ENCODE assay signal across 1 cellular context in the genomic region with DNA sequence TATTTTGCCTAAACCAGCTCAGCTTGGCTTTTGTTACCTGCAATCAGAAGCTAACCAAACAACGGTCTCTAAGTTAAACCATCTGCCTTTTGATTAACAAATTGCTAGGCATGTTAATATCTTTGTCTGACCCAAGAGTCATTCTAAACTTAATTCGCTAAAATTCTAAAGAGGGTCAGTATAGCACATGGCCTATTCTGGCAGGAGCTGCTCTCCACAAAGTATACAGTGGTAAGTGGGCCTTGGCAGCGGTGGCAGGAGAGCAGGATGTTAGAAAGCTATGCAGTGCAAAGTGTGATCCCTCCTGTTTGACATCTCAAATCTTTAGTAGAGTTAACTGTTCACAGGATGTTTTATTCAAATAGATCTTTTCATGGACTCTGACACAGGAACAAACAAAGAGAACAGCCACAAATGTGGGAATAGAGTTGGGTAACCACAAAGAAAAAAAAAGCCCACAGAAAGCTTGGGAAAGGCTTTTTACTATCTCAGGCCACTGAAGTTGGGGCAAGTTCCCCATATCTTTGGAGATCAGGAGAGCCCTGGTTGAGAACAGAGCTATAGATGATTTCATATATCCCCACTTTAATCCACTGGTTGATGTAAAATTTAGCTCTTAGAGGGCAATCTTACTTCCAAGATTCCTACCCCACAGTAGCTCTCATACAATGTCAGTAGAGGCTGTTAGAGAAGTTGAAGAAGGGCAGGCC.
TF ChIP-seq lines count a peak whose summit lies in the region.

No MANE protein-coding gene starts in this region.

TF ChIP-seq in HepG2, 621 proteins besides CTCF, POLR2A, EP300 and RAD21 (continued from another document and continues in another):
- TF ChIP-seq SETDB1 (CRISPR knock-in tag; IDR thresholded peaks at IDR 0.05; ENCODE audit: borderline replicate concordance) (no peak), ESRRA (CRISPR knock-in tag; IDR thresholded peaks at IDR 0.05; ENCODE audit: low read depth) (peak; percentile 41; the same call in 1 of the 2 replicates), ZNF75D (CRISPR knock-in tag; IDR thresholded peaks at IDR 0.05; ENCODE audit: borderline replicate concordance) (no peak), POLR2G (IDR thresholded peaks at IDR 0.05; ENCODE audit: low read depth, low read length) (peak; percentile 82), ZBTB8A (CRISPR knock-in tag; IDR thresholded peaks at IDR 0.05; ENCODE audit: borderline replicate concordance, low read depth) (no peak), RFX1 (IDR thresholded peaks at IDR 0.05) (no peak), ZNF850 (CRISPR knock-in tag; conservative IDR thresholded peaks at IDR 0.05) (no peak), CEBPG (CRISPR knock-in tag; IDR thresholded peaks at IDR 0.05) (peak; percentile 90), ZNF792 (CRISPR knock-in tag; IDR thresholded peaks at IDR 0.05) (peak; percentile 93), FOXM1 (CRISPR knock-in tag; IDR thresholded peaks at IDR 0.05) (0 out of 2 replicates have a peak, but pooled peaks have one; percentile 36), NAIF1 (CRISPR knock-in tag; IDR thresholded peaks at IDR 0.05; ENCODE audit: borderline replicate concordance) (peak; percentile 75; the same call in 1 of the 2 replicates), RBM22 (optimal IDR thresholded peaks at IDR 0.05; ENCODE audit: low read length) (no peak), ZNF256 (CRISPR knock-in tag; conservative IDR thresholded peaks at IDR 0.05) (no peak), ZNF383 (CRISPR knock-in tag; IDR thresholded peaks at IDR 0.05; ENCODE audit: borderline replicate concordance) (no peak), HHEX (CRISPR knock-in tag; IDR thresholded peaks at IDR 0.05) (no peak), MED8 (CRISPR knock-in tag; IDR thresholded peaks at IDR 0.05; ENCODE audit: insufficient replicate concordance) (no peak), CBFB (CRISPR knock-in tag; IDR thresholded peaks at IDR 0.05) (peak; percentile 84; the same call in 1 of the 2 replicates), ZNF598 (CRISPR knock-in tag; IDR thresholded peaks at IDR 0.05; ENCODE audit: borderline replicate concordance) (no peak), CHCHD3 (CRISPR knock-in tag; IDR thresholded peaks at IDR 0.05) (no peak), ZNF136 (CRISPR knock-in tag; IDR thresholded peaks at IDR 0.05; ENCODE audit: low read depth) (peak; percentile 43; the same call in 1 of the 2 replicates), KMT2B (CRISPR knock-in tag; IDR thresholded peaks at IDR 0.05) (peak; percentile 73), TBP (CRISPR knock-in tag; IDR thresholded peaks at IDR 0.05) (no peak), GABPB1 (CRISPR knock-in tag; IDR thresholded peaks at IDR 0.05) (peak; percentile 3; the same call in 1 of the 2 replicates), ZNF331 (CRISPR knock-in tag; IDR thresholded peaks at IDR 0.05) (0 out of 2 replicates have a peak, but pooled peaks have one; percentile 28), ZNF232 (CRISPR knock-in tag; IDR thresholded peaks at IDR 0.05; ENCODE audit: borderline replicate concordance) (no peak), ZNF446 (CRISPR knock-in tag; IDR thresholded peaks at IDR 0.05) (no peak), ZFP36L1 (CRISPR knock-in tag; IDR thresholded peaks at IDR 0.05) (no peak), ZNF235 (CRISPR knock-in tag; IDR thresholded peaks at IDR 0.05; ENCODE audit: borderline replicate concordance) (no peak), HOXA5 (CRISPR knock-in tag; IDR thresholded peaks at IDR 0.05) (peak; percentile 86), ZNF34 (CRISPR knock-in tag; IDR thresholded peaks at IDR 0.05; ENCODE audit: borderline replicate concordance) (no peak), ZFP36L2 (CRISPR knock-in tag; IDR thresholded peaks at IDR 0.05) (no peak), ZNF839 (CRISPR knock-in tag; IDR thresholded peaks at IDR 0.05; ENCODE audit: borderline replicate concordance) (no peak), ZNF816 (CRISPR knock-in tag; IDR thresholded peaks at IDR 0.05; ENCODE audit: borderline replicate concordance) (peak; percentile 93), ZNF674 (CRISPR knock-in tag; IDR thresholded peaks at IDR 0.05; ENCODE audit: low read depth) (no peak)
- TF ChIP-seq, protein P1, sequence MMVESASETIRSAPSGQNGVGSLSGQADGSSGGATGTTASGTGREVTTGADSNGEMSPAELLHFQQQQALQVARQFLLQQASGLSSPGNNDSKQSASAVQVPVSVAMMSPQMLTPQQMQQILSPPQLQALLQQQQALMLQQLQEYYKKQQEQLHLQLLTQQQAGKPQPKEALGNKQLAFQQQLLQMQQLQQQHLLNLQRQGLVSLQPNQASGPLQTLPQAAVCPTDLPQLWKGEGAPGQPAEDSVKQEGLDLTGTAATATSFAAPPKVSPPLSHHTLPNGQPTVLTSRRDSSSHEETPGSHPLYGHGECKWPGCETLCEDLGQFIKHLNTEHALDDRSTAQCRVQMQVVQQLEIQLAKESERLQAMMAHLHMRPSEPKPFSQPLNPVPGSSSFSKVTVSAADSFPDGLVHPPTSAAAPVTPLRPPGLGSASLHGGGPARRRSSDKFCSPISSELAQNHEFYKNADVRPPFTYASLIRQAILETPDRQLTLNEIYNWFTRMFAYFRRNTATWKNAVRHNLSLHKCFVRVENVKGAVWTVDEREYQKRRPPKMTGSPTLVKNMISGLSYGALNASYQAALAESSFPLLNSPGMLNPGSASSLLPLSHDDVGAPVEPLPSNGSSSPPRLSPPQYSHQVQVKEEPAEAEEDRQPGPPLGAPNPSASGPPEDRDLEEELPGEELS (CRISPR knock-in tag; IDR thresholded peaks at IDR 0.05), result peak; percentile 63
- TF ChIP-seq, protein P2, sequence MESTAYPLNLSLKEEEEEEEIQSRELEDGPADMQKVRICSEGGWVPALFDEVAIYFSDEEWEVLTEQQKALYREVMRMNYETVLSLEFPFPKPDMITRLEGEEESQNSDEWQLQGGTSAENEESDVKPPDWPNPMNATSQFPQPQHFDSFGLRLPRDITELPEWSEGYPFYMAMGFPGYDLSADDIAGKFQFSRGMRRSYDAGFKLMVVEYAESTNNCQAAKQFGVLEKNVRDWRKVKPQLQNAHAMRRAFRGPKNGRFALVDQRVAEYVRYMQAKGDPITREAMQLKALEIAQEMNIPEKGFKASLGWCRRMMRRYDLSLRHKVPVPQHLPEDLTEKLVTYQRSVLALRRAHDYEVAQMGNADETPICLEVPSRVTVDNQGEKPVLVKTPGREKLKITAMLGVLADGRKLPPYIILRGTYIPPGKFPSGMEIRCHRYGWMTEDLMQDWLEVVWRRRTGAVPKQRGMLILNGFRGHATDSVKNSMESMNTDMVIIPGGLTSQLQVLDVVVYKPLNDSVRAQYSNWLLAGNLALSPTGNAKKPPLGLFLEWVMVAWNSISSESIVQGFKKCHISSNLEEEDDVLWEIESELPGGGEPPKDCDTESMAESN (CRISPR knock-in tag; conservative IDR thresholded peaks at IDR 0.05), result no peak
- TF ChIP-seq, protein P3, sequence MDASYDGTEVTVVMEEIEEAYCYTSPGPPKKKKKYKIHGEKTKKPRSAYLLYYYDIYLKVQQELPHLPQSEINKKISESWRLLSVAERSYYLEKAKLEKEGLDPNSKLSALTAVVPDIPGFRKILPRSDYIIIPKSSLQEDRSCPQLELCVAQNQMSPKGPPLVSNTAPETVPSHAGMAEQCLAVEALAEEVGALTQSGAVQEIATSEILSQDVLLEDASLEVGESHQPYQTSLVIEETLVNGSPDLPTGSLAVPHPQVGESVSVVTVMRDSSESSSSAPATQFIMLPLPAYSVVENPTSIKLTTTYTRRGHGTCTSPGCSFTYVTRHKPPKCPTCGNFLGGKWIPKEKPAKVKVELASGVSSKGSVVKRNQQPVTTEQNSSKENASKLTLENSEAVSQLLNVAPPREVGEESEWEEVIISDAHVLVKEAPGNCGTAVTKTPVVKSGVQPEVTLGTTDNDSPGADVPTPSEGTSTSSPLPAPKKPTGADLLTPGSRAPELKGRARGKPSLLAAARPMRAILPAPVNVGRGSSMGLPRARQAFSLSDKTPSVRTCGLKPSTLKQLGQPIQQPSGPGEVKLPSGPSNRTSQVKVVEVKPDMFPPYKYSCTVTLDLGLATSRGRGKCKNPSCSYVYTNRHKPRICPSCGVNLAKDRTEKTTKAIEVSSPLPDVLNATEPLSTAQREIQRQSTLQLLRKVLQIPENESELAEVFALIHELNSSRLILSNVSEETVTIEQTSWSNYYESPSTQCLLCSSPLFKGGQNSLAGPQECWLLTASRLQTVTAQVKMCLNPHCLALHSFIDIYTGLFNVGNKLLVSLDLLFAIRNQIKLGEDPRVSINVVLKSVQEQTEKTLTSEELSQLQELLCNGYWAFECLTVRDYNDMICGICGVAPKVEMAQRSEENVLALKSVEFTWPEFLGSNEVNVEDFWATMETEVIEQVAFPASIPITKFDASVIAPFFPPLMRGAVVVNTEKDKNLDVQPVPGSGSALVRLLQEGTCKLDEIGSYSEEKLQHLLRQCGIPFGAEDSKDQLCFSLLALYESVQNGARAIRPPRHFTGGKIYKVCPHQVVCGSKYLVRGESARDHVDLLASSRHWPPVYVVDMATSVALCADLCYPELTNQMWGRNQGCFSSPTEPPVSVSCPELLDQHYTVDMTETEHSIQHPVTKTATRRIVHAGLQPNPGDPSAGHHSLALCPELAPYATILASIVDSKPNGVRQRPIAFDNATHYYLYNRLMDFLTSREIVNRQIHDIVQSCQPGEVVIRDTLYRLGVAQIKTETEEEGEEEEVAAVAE (CRISPR knock-in tag; IDR thresholded peaks at IDR 0.05; ENCODE audit: borderline replicate concordance), result 0 out of 2 replicates have a peak, but pooled peaks have one; percentile 43
- TF ChIP-seq, protein P4, sequence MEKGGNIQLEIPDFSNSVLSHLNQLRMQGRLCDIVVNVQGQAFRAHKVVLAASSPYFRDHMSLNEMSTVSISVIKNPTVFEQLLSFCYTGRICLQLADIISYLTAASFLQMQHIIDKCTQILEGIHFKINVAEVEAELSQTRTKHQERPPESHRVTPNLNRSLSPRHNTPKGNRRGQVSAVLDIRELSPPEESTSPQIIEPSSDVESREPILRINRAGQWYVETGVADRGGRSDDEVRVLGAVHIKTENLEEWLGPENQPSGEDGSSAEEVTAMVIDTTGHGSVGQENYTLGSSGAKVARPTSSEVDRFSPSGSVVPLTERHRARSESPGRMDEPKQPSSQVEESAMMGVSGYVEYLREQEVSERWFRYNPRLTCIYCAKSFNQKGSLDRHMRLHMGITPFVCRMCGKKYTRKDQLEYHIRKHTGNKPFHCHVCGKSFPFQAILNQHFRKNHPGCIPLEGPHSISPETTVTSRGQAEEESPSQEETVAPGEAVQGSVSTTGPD (CRISPR knock-in tag; IDR thresholded peaks at IDR 0.05), result no peak
- TF ChIP-seq, protein P5, sequence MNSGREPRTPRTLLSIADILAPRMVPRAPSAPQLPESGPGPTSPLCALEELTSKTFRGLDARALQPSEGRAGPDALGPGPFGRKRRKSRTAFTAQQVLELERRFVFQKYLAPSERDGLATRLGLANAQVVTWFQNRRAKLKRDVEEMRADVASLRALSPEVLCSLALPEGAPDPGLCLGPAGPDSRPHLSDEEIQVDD (CRISPR knock-in tag; IDR thresholded peaks at IDR 0.05; ENCODE audit: borderline replicate concordance), result no peak
- TF ChIP-seq, protein P6, sequence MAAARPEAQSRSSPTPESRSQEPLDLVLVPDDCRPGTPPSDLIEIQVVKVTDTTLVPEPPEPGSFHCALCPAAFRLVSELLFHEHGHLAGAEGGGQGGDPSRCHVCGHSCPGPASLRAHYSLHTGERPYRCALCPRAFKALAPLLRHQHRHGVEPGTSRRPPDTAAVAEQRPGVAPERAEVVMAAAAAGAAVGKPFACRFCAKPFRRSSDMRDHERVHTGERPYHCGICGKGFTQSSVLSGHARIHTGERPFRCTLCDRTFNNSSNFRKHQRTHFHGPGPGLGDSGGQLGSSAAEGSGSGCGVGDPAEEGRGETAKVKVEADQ (CRISPR knock-in tag; IDR thresholded peaks at IDR 0.05; ENCODE audit: borderline replicate concordance), result no peak
- TF ChIP-seq, protein P7, sequence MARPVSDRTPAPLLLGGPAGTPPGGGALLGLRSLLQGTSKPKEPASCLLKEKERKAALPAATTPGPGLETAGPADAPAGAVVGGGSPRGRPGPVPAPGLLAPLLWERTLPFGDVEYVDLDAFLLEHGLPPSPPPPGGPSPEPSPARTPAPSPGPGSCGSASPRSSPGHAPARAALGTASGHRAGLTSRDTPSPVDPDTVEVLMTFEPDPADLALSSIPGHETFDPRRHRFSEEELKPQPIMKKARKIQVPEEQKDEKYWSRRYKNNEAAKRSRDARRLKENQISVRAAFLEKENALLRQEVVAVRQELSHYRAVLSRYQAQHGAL (CRISPR knock-in tag; IDR thresholded peaks at IDR 0.05; ENCODE audit: not compliant biosample characterization), result no peak
- TF ChIP-seq, protein P8, sequence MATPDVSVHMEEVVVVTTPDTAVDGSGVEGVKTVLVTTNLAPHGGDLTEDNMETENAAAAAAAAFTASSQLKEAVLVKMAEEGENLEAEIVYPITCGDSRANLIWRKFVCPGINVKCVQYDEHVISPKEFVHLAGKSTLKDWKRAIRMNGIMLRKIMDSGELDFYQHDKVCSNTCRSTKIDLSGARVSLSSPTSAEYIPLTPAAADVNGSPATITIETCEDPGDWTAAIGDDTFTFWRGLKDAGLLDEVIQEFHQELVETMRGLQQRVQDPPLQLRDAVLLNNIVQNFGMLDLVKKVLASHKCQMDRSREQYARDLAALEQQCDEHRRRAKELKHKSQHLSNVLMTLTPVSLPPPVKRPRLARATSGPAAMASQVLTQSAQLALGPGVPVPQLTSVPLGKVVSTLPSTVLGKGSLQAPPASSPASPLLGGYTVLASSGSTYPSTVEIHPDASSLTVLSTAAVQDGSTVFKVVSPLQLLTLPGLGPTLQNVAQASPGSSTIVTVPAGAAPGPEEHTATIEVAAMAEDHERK (CRISPR knock-in tag; IDR thresholded peaks at IDR 0.05; ENCODE audit: low read depth), result no peak
